3 cellular contexts compared by ENCODE assay signal in genomic region chr12:19053999-19054398, GRCh38.
TF ChIP-seq lines count a peak whose summit lies in the region.

No MANE protein-coding gene starts in this region.

TF ChIP-seq in HepG2, 621 proteins besides CTCF, POLR2A, EP300 and RAD21:
- TF ChIP-seq RARG (CRISPR knock-in tag; IDR thresholded peaks at IDR 0.05; ENCODE audit: low read depth) (no peak), MAFK (conservative IDR thresholded peaks at IDR 0.05 in 1 of 2, IDR thresholded peaks at IDR 0.05 in 1 of 2; ENCODE audit: low read length in 2 of 2) (peak; percentile 68 to 79), MAFF (IDR thresholded peaks at IDR 0.05; ENCODE audit: low read depth, low read length) (peak; percentile 71), CENPX (CRISPR knock-in tag; IDR thresholded peaks at IDR 0.05) (no peak)

TF ChIP-seq in K562, 482 proteins besides CTCF, POLR2A, EP300 and RAD21 (continued from another document):
- TF ChIP-seq MAFF (IDR thresholded peaks at IDR 0.05; ENCODE audit: low read length) (peak; percentile 56), ZNF316 (IDR thresholded peaks at IDR 0.05) (peak; percentile 79), MAFK (IDR thresholded peaks at IDR 0.05; ENCODE audit: low read length) (peak; percentile 15; the same call in 1 of the 2 replicates), MTA3 (IDR thresholded peaks at IDR 0.05; ENCODE audit: borderline replicate concordance) (no peak), MAFG (tag; conservative IDR thresholded peaks at IDR 0.05) (peak; percentile 50; the same call in 1 of the 2 replicates)
TF ChIP-seq in K562: peak in this region for 5.

TF ChIP-seq in neural cell, 6 proteins besides CTCF, POLR2A, EP300 and RAD21:
- TF ChIP-seq EZH2 (IDR thresholded peaks at IDR 0.05; ENCODE audit: borderline replicate concordance, insufficient read depth, low read length, poor library complexity, severe bottlenecking) (no peak), MXI1 (conservative IDR thresholded peaks at IDR 0.05; ENCODE audit: poor library complexity, severe bottlenecking) (no peak), TAF1 (IDR thresholded peaks at IDR 0.05; ENCODE audit: low read depth) (no peak), REST (IDR thresholded peaks at IDR 0.05; ENCODE audit: borderline replicate concordance) (no peak), POLR2AphosphoS5 (IDR thresholded peaks at IDR 0.05) (no peak), SMC3 (conservative IDR thresholded peaks at IDR 0.05; ENCODE audit: poor library complexity) (no peak)
